ENCODE assay signal across 1 cellular context in the genomic region with DNA sequence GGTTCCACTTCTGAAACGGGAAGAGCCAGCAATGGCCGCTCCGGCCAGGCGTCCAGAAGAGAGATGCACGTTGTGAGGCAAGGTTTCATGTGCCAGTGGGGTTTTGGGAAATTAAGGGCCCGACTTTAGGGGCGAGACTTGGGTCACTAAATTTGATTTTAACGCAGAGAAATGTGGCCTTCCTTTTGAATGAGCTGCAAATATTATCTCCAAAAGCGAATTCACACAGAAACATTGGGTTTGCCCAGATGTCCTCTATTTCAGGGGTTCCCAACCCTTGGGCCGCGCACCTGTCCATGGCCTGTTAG.
TF ChIP-seq lines count a peak whose summit lies in the region.

No MANE protein-coding gene starts in this region.

TF ChIP-seq in H1, 55 proteins besides CTCF, POLR2A, EP300 and RAD21:
- TF ChIP-seq SP2 (IDR thresholded peaks at IDR 0.05; ENCODE audit: low read length) (no peak), KDM5A (IDR thresholded peaks at IDR 0.05; ENCODE audit: low read length) (no peak), HDAC6 (IDR thresholded peaks at IDR 0.05; ENCODE audit: low read depth, low read length) (no peak), PHF8 (conservative IDR thresholded peaks at IDR 0.05; ENCODE audit: low read depth, low read length) (no peak), JUND (IDR thresholded peaks at IDR 0.05; ENCODE audit: low read length) (no peak), JUN (IDR thresholded peaks at IDR 0.05; ENCODE audit: low read depth, low read length) (no peak), EZH2 (IDR thresholded peaks at IDR 0.05; ENCODE audit: low read depth, low read length, severe bottlenecking) (no peak), RXRA (IDR thresholded peaks at IDR 0.05; ENCODE audit: insufficient read depth, low read depth, low read length) (no peak), BRCA1 (IDR thresholded peaks at IDR 0.05; ENCODE audit: low read depth, low read length) (no peak), CEBPB (IDR thresholded peaks at IDR 0.05; ENCODE audit: low read depth, low read length) (no peak), FOSL1 (IDR thresholded peaks at IDR 0.05; ENCODE audit: insufficient read depth, low read depth, low read length) (no peak), YY1 (IDR thresholded peaks at IDR 0.05; ENCODE audit: low read depth, low read length) (peak; percentile 89; the same call in 1 of the 2 replicates), TAF1 (IDR thresholded peaks at IDR 0.05; ENCODE audit: low read depth, low read length) (0 out of 2 replicates have a peak, but pooled peaks have one; percentile 4), POLR2AphosphoS5 (IDR thresholded peaks at IDR 0.05; ENCODE audit: low read depth, low read length) (no peak), GABPA (IDR thresholded peaks at IDR 0.05; ENCODE audit: borderline replicate concordance, insufficient read depth, low read length) (no peak)
- TF ChIP-seq, protein P1, sequence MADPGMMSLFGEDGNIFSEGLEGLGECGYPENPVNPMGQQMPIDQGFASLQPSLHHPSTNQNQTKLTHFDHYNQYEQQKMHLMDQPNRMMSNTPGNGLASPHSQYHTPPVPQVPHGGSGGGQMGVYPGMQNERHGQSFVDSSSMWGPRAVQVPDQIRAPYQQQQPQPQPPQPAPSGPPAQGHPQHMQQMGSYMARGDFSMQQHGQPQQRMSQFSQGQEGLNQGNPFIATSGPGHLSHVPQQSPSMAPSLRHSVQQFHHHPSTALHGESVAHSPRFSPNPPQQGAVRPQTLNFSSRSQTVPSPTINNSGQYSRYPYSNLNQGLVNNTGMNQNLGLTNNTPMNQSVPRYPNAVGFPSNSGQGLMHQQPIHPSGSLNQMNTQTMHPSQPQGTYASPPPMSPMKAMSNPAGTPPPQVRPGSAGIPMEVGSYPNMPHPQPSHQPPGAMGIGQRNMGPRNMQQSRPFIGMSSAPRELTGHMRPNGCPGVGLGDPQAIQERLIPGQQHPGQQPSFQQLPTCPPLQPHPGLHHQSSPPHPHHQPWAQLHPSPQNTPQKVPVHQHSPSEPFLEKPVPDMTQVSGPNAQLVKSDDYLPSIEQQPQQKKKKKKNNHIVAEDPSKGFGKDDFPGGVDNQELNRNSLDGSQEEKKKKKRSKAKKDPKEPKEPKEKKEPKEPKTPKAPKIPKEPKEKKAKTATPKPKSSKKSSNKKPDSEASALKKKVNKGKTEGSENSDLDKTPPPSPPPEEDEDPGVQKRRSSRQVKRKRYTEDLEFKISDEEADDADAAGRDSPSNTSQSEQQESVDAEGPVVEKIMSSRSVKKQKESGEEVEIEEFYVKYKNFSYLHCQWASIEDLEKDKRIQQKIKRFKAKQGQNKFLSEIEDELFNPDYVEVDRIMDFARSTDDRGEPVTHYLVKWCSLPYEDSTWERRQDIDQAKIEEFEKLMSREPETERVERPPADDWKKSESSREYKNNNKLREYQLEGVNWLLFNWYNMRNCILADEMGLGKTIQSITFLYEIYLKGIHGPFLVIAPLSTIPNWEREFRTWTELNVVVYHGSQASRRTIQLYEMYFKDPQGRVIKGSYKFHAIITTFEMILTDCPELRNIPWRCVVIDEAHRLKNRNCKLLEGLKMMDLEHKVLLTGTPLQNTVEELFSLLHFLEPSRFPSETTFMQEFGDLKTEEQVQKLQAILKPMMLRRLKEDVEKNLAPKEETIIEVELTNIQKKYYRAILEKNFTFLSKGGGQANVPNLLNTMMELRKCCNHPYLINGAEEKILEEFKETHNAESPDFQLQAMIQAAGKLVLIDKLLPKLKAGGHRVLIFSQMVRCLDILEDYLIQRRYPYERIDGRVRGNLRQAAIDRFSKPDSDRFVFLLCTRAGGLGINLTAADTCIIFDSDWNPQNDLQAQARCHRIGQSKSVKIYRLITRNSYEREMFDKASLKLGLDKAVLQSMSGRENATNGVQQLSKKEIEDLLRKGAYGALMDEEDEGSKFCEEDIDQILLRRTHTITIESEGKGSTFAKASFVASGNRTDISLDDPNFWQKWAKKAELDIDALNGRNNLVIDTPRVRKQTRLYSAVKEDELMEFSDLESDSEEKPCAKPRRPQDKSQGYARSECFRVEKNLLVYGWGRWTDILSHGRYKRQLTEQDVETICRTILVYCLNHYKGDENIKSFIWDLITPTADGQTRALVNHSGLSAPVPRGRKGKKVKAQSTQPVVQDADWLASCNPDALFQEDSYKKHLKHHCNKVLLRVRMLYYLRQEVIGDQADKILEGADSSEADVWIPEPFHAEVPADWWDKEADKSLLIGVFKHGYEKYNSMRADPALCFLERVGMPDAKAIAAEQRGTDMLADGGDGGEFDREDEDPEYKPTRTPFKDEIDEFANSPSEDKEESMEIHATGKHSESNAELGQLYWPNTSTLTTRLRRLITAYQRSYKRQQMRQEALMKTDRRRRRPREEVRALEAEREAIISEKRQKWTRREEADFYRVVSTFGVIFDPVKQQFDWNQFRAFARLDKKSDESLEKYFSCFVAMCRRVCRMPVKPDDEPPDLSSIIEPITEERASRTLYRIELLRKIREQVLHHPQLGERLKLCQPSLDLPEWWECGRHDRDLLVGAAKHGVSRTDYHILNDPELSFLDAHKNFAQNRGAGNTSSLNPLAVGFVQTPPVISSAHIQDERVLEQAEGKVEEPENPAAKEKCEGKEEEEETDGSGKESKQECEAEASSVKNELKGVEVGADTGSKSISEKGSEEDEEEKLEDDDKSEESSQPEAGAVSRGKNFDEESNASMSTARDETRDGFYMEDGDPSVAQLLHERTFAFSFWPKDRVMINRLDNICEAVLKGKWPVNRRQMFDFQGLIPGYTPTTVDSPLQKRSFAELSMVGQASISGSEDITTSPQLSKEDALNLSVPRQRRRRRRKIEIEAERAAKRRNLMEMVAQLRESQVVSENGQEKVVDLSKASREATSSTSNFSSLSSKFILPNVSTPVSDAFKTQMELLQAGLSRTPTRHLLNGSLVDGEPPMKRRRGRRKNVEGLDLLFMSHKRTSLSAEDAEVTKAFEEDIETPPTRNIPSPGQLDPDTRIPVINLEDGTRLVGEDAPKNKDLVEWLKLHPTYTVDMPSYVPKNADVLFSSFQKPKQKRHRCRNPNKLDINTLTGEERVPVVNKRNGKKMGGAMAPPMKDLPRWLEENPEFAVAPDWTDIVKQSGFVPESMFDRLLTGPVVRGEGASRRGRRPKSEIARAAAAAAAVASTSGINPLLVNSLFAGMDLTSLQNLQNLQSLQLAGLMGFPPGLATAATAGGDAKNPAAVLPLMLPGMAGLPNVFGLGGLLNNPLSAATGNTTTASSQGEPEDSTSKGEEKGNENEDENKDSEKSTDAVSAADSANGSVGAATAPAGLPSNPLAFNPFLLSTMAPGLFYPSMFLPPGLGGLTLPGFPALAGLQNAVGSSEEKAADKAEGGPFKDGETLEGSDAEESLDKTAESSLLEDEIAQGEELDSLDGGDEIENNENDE (IDR thresholded peaks at IDR 0.05; ENCODE audit: insufficient replicate concordance, low read length) = no peak
